10 cellular contexts compared by ENCODE assay signal in genomic region chr2:1675633-1676032, GRCh38.
DNase-seq lines count a peak whose midpoint lies in the region; ATAC-seq and TF ChIP-seq lines count a peak whose summit lies in the region.
"Had no signal": no experiment of that assay in that cellular context is flagged by ENCODE, and none has a peak within 500 bp of the region (broad histone marks: within the 10 kb centered on the region; RNA-seq: fewer than 3 reads in every experiment).

No MANE protein-coding gene starts in this region.

- intact Hi-C loops in gastrocnemius medialis (cut with DNase I; ENCODE audit: low total_unique reads) (no loop called here), upper lobe of right lung (cut with DNase I) (loop anchor here (10.0 kb wide), 1 partner anchor 69 kb away; the partner anchor contains the start of gene PXDN)

- H2AFZ ChIP-seq in GM23248 = no peak overlapping the region

- H3K9ac ChIP-seq in GM23248 = peak overlapping the region; percentile 44; the same call in 1 of the 2 replicates
- H3K9ac ChIP-seq: KMS-11 had no signal

- DNase-seq in GM23248 (peak; percentile 99), gastrocnemius medialis (peak in 1 of 2 donors; percentile 56), upper lobe of right lung (no peak), COLO668 (lab: John Stamatoyannopoulos, UW; ENCODE audit: unreplicated experiment) (no peak), CD1c-positive myeloid dendritic cell (ENCODE audit: extremely low spot score) (no peak)
- DNase-seq in activated CD4-positive, alpha-beta T cell treated with anti-CD3 and anti-CD28 coated beads, Interleukin-2, amount 50 U/mL, for 48 hours = no peak
- DNase-seq: SJCRH30 had no signal

- H3F3A ChIP-seq in GM23248 (ENCODE audit: insufficient read depth) = peaks cover 7% of the 10 kb centered on the region; the same call in 1 of the 2 replicates

- H3K4me1 ChIP-seq in GM23248 (ENCODE audit: insufficient read depth) (peaks cover 10% of the 10 kb centered on the region), gastroesophageal sphincter (peaks cover 0 to 26% (median 7%) of the 10 kb centered on the region in 3 donors), gastrocnemius medialis (no peaks in the 10 kb centered on the region), upper lobe of right lung (no peaks in the 10 kb centered on the region)

- H3K9me3 ChIP-seq in GM23248 (ENCODE audit: low read depth) (no peaks in the 10 kb centered on the region), gastroesophageal sphincter (no peaks in the 10 kb centered on the region), gastrocnemius medialis (no peaks in the 10 kb centered on the region), upper lobe of right lung (no peaks in the 10 kb centered on the region)
- H3K9me3 ChIP-seq: SJCRH30 had no signal

- H3K79me2 ChIP-seq in GM23248 (ENCODE audit: insufficient read depth) = no peaks in the 10 kb centered on the region

- ATAC-seq in gastroesophageal sphincter (peak; percentile 95), gastrocnemius medialis (peak; percentile 68 to 71), upper lobe of right lung (no peak)

- in situ Hi-C loops in GM23248 (cut with MboI) = no loop called here
- in situ Hi-C loops in gastrocnemius medialis (cut with MboI; ENCODE audit: low sequenced_read_pairs in 4 of 4) = no loop called here

- TF ChIP-seq POLR2A in gastroesophageal sphincter (IDR thresholded peaks at IDR 0.05) (no peak), gastrocnemius medialis (IDR thresholded peaks at IDR 0.05) (no peak)

- WGBS in GM23248 (ENCODE audit: low coverage in 1 of 2, low lambda C conversion rate in 2 of 2, missing lambda C conversion rate in 2 of 2), 2 experiments = 3 to 5% methylated on average over 8 of the region's 8 CpGs
- 20 to 23% methylated on average over 5 of the region's 8 CpGs for WGBS in gastroesophageal sphincter (ENCODE audit: low coverage in 1 of 2), 2 donors

- H3K27ac ChIP-seq in GM23248 = peak overlapping the region; percentile 47
- H3K27ac ChIP-seq in gastroesophageal sphincter = peak overlapping the region; percentile 34 to 90 (median 86)
- H3K27ac ChIP-seq in gastrocnemius medialis = peak overlapping the region in 1 of 4 donors; percentile 34
- H3K27ac ChIP-seq in upper lobe of right lung = no peak overlapping the region
- H3K27ac ChIP-seq: KMS-11, SJCRH30 had no signal

- H3K36me3 ChIP-seq in GM23248 (ENCODE audit: low read depth) = peaks cover 58% of the 10 kb centered on the region
- peaks cover 0 to 92% of the 10 kb centered on the region in 2 donors for H3K36me3 ChIP-seq in gastroesophageal sphincter
- H3K36me3 ChIP-seq in gastrocnemius medialis = no peaks in the 10 kb centered on the region
- peaks cover 32% of the 10 kb centered on the region for H3K36me3 ChIP-seq in upper lobe of right lung

- H3K4me3 ChIP-seq in GM23248 = no peak overlapping the region
- H3K4me3 ChIP-seq in WI38 (ENCODE audit: low read depth, low read length) = no peak overlapping the region
- H3K4me3 ChIP-seq in gastroesophageal sphincter = no peak overlapping the region
- no peak overlapping the region for H3K4me3 ChIP-seq in gastrocnemius medialis
- no peak overlapping the region for H3K4me3 ChIP-seq in upper lobe of right lung
- H3K4me3 ChIP-seq: SJCRH30 had no signal

- no peaks in the 10 kb centered on the region for H3K9me2 ChIP-seq in GM23248 (ENCODE audit: insufficient read depth)

- no peaks in the 10 kb centered on the region for H4K20me1 ChIP-seq in GM23248 (ENCODE audit: insufficient read depth)

- TF ChIP-seq EP300 in gastroesophageal sphincter (IDR thresholded peaks at IDR 0.05) = no peak

- no peak overlapping the region for H3K4me2 ChIP-seq in GM23248 (ENCODE audit: unreplicated experiment)
- H3K4me2 ChIP-seq: KMS-11 had no signal

- no peaks in the 10 kb centered on the region for H3K27me3 ChIP-seq in GM23248 (replicated peaks; ENCODE audit: insufficient read depth)
- no peaks in the 10 kb centered on the region for H3K27me3 ChIP-seq in gastroesophageal sphincter
- H3K27me3 ChIP-seq in gastrocnemius medialis = no peaks in the 10 kb centered on the region
- no peaks in the 10 kb centered on the region for H3K27me3 ChIP-seq in upper lobe of right lung
- H3K27me3 ChIP-seq: SJCRH30 had no signal

- TF ChIP-seq CTCF in WI38 (IDR thresholded peaks at IDR 0.05; ENCODE audit: low read depth, low read length) (peak; percentile 78), gastroesophageal sphincter (IDR thresholded peaks at IDR 0.05) (peak in 3 of 4 experiments; percentile 61 to 76 (median 72)), gastrocnemius medialis (IDR thresholded peaks at IDR 0.05 in 4 of 5, conservative IDR thresholded peaks at IDR 0.05 in 1 of 5) (peak in 1 of 5 experiments; percentile 8), upper lobe of right lung (IDR thresholded peaks at IDR 0.05) (no peak)
